Comparison of ENCODE assay signal across 7 cellular contexts in genomic region chr14:34713122-34713680, GRCh38. TPM values are rescaled to one million over a fixed set of nuclear protein-coding genes. Genes with fewer than 3 reads are reported as not detected.
A peak's percentile ranks its signal among the peaks of the same experiment; 100 is the strongest.
DNase-seq lines count a peak whose midpoint lies in the region; ATAC-seq lines count a peak whose summit lies in the region.

No MANE protein-coding gene starts in this region.

- H3K9me3 Mint-ChIP-seq in activated T-helper 17 cell treated with anti-CD3 and anti-CD28 coated beads, Interleukin-2, amount 50 U/mL, for 72 hours = no peaks in the 10 kb centered on the region
- no peaks in the 10 kb centered on the region for H3K9me3 Mint-ChIP-seq in stimulated activated naive B cell treated with anti-CD40 and anti-IgM and Interleukin-4, amounts not matched to agents 10 μg/mL and 1 μg/mL and 100 μg/mL, for 72 hours

- no peak for ATAC-seq in activated T-helper 17 cell treated with anti-CD3 and anti-CD28 coated beads, Interleukin-2, amount 50 U/mL, for 72 hours (replicated peaks)
- no peak for ATAC-seq in stimulated activated naive B cell treated with anti-CD40 and anti-IgM and Interleukin-4, amounts not matched to agents 10 μg/mL and 1 μg/mL and 100 μg/mL, for 72 hours (replicated peaks)
- ATAC-seq in HG02588 (IDR thresholded peaks at IDR 0.05; ENCODE audit: unreplicated experiment) = no peak
- no peak for ATAC-seq in GM18873 (IDR thresholded peaks at IDR 0.05; ENCODE audit: low FRiP score, unreplicated experiment)

- DNase-seq in stimulated activated naive B cell treated with anti-CD40 and anti-IgM and Interleukin-4, amounts not matched to agents 10 μg/mL and 1 μg/mL and 100 μg/mL, for 72 hours = no peak
- no peak for DNase-seq in NCI-H1092 treated with DMSO at 0.1 percent for 48 hours (lab: John Stamatoyannopoulos, UW)

- no peaks in the 10 kb centered on the region for H3K27me3 Mint-ChIP-seq in activated T-helper 17 cell treated with anti-CD3 and anti-CD28 coated beads, Interleukin-2, amount 50 U/mL, for 72 hours
- H3K27me3 Mint-ChIP-seq in stimulated activated naive B cell treated with anti-CD40 and anti-IgM and Interleukin-4, amounts not matched to agents 10 μg/mL and 1 μg/mL and 100 μg/mL, for 72 hours = no peaks in the 10 kb centered on the region

- peak overlapping the region; percentile 90 for H3K27ac ChIP-seq in HUES48 (ENCODE audit: low read depth, low read length)

- peaks cover 5% of the 10 kb centered on the region for H3K4me1 Mint-ChIP-seq in activated T-helper 17 cell treated with anti-CD3 and anti-CD28 coated beads, Interleukin-2, amount 50 U/mL, for 72 hours
- H3K4me1 Mint-ChIP-seq in stimulated activated naive B cell treated with anti-CD40 and anti-IgM and Interleukin-4, amounts not matched to agents 10 μg/mL and 1 μg/mL and 100 μg/mL, for 72 hours = peaks cover 10 to 19% of the 10 kb centered on the region in 2 donors

- H3K9me3 ChIP-seq in HUES48 (ENCODE audit: control insufficient read depth, insufficient read depth, low read length) = no peaks in the 10 kb centered on the region

- peak overlapping the region; percentile 86 for H3K9ac ChIP-seq in HUES48 (ENCODE audit: low read depth, low read length)

- H3K36me3 Mint-ChIP-seq in activated T-helper 17 cell treated with anti-CD3 and anti-CD28 coated beads, Interleukin-2, amount 50 U/mL, for 72 hours (ENCODE audit: low read depth) = peaks cover 28% of the 10 kb centered on the region
- peaks cover 7 to 11% of the 10 kb centered on the region in 2 donors for H3K36me3 Mint-ChIP-seq in stimulated activated naive B cell treated with anti-CD40 and anti-IgM and Interleukin-4, amounts not matched to agents 10 μg/mL and 1 μg/mL and 100 μg/mL, for 72 hours

- H3K27ac Mint-ChIP-seq in activated T-helper 17 cell treated with anti-CD3 and anti-CD28 coated beads, Interleukin-2, amount 50 U/mL, for 72 hours = peak overlapping the region; percentile 82
- peak overlapping the region; percentile 95 for H3K27ac Mint-ChIP-seq in stimulated activated naive B cell treated with anti-CD40 and anti-IgM and Interleukin-4, amounts not matched to agents 10 μg/mL and 1 μg/mL and 100 μg/mL, for 72 hours

- peaks cover 8% of the 10 kb centered on the region for H3K27me3 ChIP-seq in HUES48 (ENCODE audit: control insufficient read depth, insufficient read depth, low read length)

- H3K4me3 Mint-ChIP-seq in activated T-helper 17 cell treated with anti-CD3 and anti-CD28 coated beads, Interleukin-2, amount 50 U/mL, for 72 hours = peak overlapping the region; percentile 86
- peak overlapping the region; percentile 87 to 90 for H3K4me3 Mint-ChIP-seq in stimulated activated naive B cell treated with anti-CD40 and anti-IgM and Interleukin-4, amounts not matched to agents 10 μg/mL and 1 μg/mL and 100 μg/mL, for 72 hours

- H3K4me1 ChIP-seq in HUES48 (ENCODE audit: control insufficient read depth, insufficient read depth, low read length) = 0 out of 2 replicates have a peak, but pooled peaks cover 11% of the 10 kb centered on the region

- peak overlapping the region; percentile 88 for H3K4me3 ChIP-seq in HUES48 (ENCODE audit: low read depth, low read length)
- H3K4me3 ChIP-seq in iPS-11a (ENCODE audit: low read depth, low read length) = peak overlapping the region; percentile 82

- H3K36me3 ChIP-seq in HUES48 (ENCODE audit: control insufficient read depth, insufficient read depth, low read length) = peaks cover 21% of the 10 kb centered on the region

RNA-seq across cellular contexts. Expression of gene CFL2, which starts 1.2 kb away (rescaled TPM):
- 1 to 10 TPM; 6.6 to 9.2 TPM for total RNA-seq in activated T-helper 17 cell treated with anti-CD3 and anti-CD28 coated beads, Interleukin-2, amount 50 U/mL, for 72 hours
